33 cellular contexts compared by ENCODE assay signal in the genomic region with DNA sequence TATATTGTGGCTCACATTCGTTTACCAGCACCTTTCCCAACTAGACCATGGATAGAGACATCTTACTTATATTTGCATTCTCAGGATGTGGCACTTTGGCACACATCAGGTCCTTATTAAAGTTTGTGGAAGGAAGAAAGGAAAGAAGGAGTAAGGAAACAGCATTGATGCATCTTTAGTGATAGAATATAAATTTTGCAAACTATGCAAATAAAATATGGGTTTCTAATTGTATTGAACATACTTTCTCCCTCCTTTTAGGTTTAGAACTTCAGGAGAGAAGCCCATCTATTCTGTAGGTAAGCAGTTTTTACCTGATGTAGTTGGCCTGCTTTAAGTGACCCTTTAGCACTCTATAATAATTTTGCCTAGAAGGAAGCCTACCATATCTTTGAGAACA. TPM values are rescaled to one million over a fixed set of nuclear protein-coding genes. Genes with fewer than 3 reads are reported as not detected.
"Had no signal": no experiment of that assay in that cellular context is flagged by ENCODE, and none has a peak within 500 bp of the region (broad histone marks: within the 10 kb centered on the region; RNA-seq: fewer than 3 reads in every experiment).

No MANE protein-coding gene starts in this region.

- H3K9me3 ChIP-seq: adrenal gland, ascending aorta, body of pancreas, breast epithelium had no signal

- DNase-seq: activated effector memory CD4-positive, alpha-beta T cell treated with anti-CD3 and anti-CD28 coated beads, Interleukin-2, amount 50 U/mL, for 16 hours; activated effector memory CD4-positive, alpha-beta T cell treated with Interleukin-2 at 50 U/mL for 16 hours; activated gamma-delta T cell; activated gamma-delta T cell treated with Interleukin-2 at 50 U/mL for 16 hours; activated naive CD4-positive, alpha-beta T cell; activated naive CD4-positive, alpha-beta T cell treated with anti-CD3 and anti-CD28 coated beads for 36 hours; activated naive CD4-positive, alpha-beta T cell treated with anti-CD3 and anti-CD28 coated beads, Interleukin-2, amount 10 ng/mL, durations not matched to agents 7 days and 5 days; activated naive CD4-positive, alpha-beta T cell treated with anti-CD3 and anti-CD28 coated beads, Interleukin-2, amount 50 U/mL, for 16 hours; activated naive CD4-positive, alpha-beta T cell treated with Interleukin-2 at 50 U/mL for 16 hours; activated naive CD8-positive, alpha-beta T cell treated with anti-CD3 and anti-CD28 coated beads for 36 hours; activated naive CD8-positive, alpha-beta T cell treated with anti-CD3 and anti-CD28 coated beads, Interleukin-2, amount 10 ng/mL, durations not matched to agents 7 days and 5 days; activated naive CD8-positive, alpha-beta T cell treated with anti-CD3 and anti-CD28 coated beads, Interleukin-2, amount 50 U/mL, for 24 hours; activated T-cell treated with anti-CD3 and anti-CD28 coated beads, Interleukin-2, amount 50 U/mL, for 24 hours; activated T-cell treated with anti-CD3 and anti-CD28 coated beads, Interleukin-2, amount 50 U/mL, for 4 hours; activated T-cell treated with anti-CD3 and anti-CD28 coated beads, Interleukin-2, amount 50 U/mL, for 48 hours; activated T-cell treated with anti-CD3 and anti-CD28 coated beads, Interleukin-2, amount 50 U/mL, for 72 hours; adrenal gland; amniotic stem cell; amygdala; anterior cingulate cortex; aorta; body of pancreas; brain microvascular endothelial cell; caudate nucleus; central memory CD4-positive, alpha-beta T cell; cerebellar nuclear complex had no signal

- ATAC-seq: activated naive CD4-positive, alpha-beta T cell treated with anti-CD3 and anti-CD28 coated beads, Interleukin-2, amount 50 U/mL, for 72 hours; activated naive CD8-positive, alpha-beta T cell treated with anti-CD3 and anti-CD28 coated beads, Interleukin-2, amount 50 U/mL, for 24 hours; activated T-cell treated with anti-CD3 and anti-CD28 coated beads, Interleukin-2, amount 50 U/mL, for 4 hours; activated T-cell treated with anti-CD3 and anti-CD28 coated beads, Interleukin-2, amount 50 U/mL, for 72 hours; activated T-helper 17 cell treated with anti-CD3 and anti-CD28 coated beads, Interleukin-2, amount 50 U/mL, for 72 hours; body of pancreas had no signal

- H3K27me3 ChIP-seq: adrenal gland, ascending aorta, body of pancreas, brain microvascular endothelial cell, breast epithelium, cardiac muscle cell had no signal

- H3K36me3 ChIP-seq: adrenal gland, brain microvascular endothelial cell, breast epithelium, cardiac muscle cell had no signal

- H3K4me1 ChIP-seq: adrenal gland, ascending aorta, body of pancreas, breast epithelium had no signal

- H3K4me3 ChIP-seq: adrenal gland, ascending aorta, body of pancreas, breast epithelium, cardiac muscle cell had no signal

- H3K27ac ChIP-seq: adrenal gland, ascending aorta, body of pancreas, brain microvascular endothelial cell, breast epithelium, cardiac muscle cell had no signal

- FAIRE-seq: astrocyte, bronchial epithelial cell had no signal

RNA-seq across cellular contexts. Expression of a gene that starts 20.4 kb away (rescaled TPM):
- total RNA-seq: ascending aorta had no signal
